Comparison of ENCODE assay signal across 21 cellular contexts in genomic region chr15:70132148-70132547, GRCh38. TPM values are rescaled to one million over a fixed set of nuclear protein-coding genes. Genes with fewer than 3 reads are reported as not detected.
DNase-seq lines count a peak whose midpoint lies in the region; ATAC-seq and TF ChIP-seq lines count a peak whose summit lies in the region.
"Had no signal": no experiment of that assay in that cellular context is flagged by ENCODE, and none has a peak within 500 bp of the region (broad histone marks: within the 10 kb centered on the region; RNA-seq: fewer than 3 reads in every experiment).

No MANE protein-coding gene starts in this region.

- no peak overlapping the region for H3K4me3 ChIP-seq in left ventricle myocardium inferior
- H3K4me3 ChIP-seq in fibroblast of villous mesenchyme (ENCODE audit: low read depth, low read length) = no peak overlapping the region
- no peak overlapping the region for H3K4me3 ChIP-seq in neural progenitor cell
- H3K4me3 ChIP-seq: A549, thyroid gland had no signal

- H3K4me3 Mint-ChIP-seq in neural progenitor cell = no peak overlapping the region
- H3K4me3 Mint-ChIP-seq in activated naive CD8-positive, alpha-beta T cell treated with anti-CD3 and anti-CD28 coated beads, Interleukin-2, amount 50 U/mL, for 24 hours = no peak overlapping the region
- H3K4me3 Mint-ChIP-seq: activated CD4-positive, alpha-beta T cell treated with anti-CD3 and anti-CD28 coated beads, Interleukin-2, amount 10 ng/mL, durations not matched to agents 7 days and 5 days; naive thymus-derived CD4-positive, alpha-beta T cell; stimulated activated memory B cell treated with anti-CD40 and anti-IgM and Interleukin-4, amounts not matched to agents 10 μg/mL and 1 μg/mL and 100 μg/mL, for 72 hours had no signal

- H3K4me1 ChIP-seq in left ventricle myocardium inferior = peaks cover 25% of the 10 kb centered on the region
- no peaks in the 10 kb centered on the region for H3K4me1 ChIP-seq in neural progenitor cell

- H3F3A ChIP-seq in neural progenitor cell (ENCODE audit: low read depth) = no peaks in the 10 kb centered on the region

- no peak overlapping the region for H3K27ac ChIP-seq in left ventricle myocardium inferior (replicated peaks)
- no peak overlapping the region for H3K27ac ChIP-seq in neural progenitor cell
- H3K27ac ChIP-seq: A549, C4-2B, thyroid gland had no signal

- H3K27ac Mint-ChIP-seq in neural progenitor cell = peak overlapping the region; percentile 36
- H3K27ac Mint-ChIP-seq in activated naive CD8-positive, alpha-beta T cell treated with anti-CD3 and anti-CD28 coated beads, Interleukin-2, amount 50 U/mL, for 24 hours = no peak overlapping the region
- H3K27ac Mint-ChIP-seq: activated CD4-positive, alpha-beta T cell treated with anti-CD3 and anti-CD28 coated beads, Interleukin-2, amount 10 ng/mL, durations not matched to agents 7 days and 5 days; naive thymus-derived CD4-positive, alpha-beta T cell; stimulated activated memory B cell treated with anti-CD40 and anti-IgM and Interleukin-4, amounts not matched to agents 10 μg/mL and 1 μg/mL and 100 μg/mL, for 72 hours had no signal

- peaks cover 13% of the 10 kb centered on the region for H3K4me1 Mint-ChIP-seq in neural progenitor cell
- H3K4me1 Mint-ChIP-seq in activated naive CD8-positive, alpha-beta T cell treated with anti-CD3 and anti-CD28 coated beads, Interleukin-2, amount 50 U/mL, for 24 hours = peaks cover 9% of the 10 kb centered on the region
- H3K4me1 Mint-ChIP-seq: activated CD4-positive, alpha-beta T cell treated with anti-CD3 and anti-CD28 coated beads, Interleukin-2, amount 10 ng/mL, durations not matched to agents 7 days and 5 days; naive thymus-derived CD4-positive, alpha-beta T cell; stimulated activated memory B cell treated with anti-CD40 and anti-IgM and Interleukin-4, amounts not matched to agents 10 μg/mL and 1 μg/mL and 100 μg/mL, for 72 hours had no signal

- H2AFZ ChIP-seq in neural progenitor cell (replicated peaks) = no peak overlapping the region

- no peaks in the 10 kb centered on the region for H3K36me3 Mint-ChIP-seq in neural progenitor cell
- H3K36me3 Mint-ChIP-seq in activated naive CD8-positive, alpha-beta T cell treated with anti-CD3 and anti-CD28 coated beads, Interleukin-2, amount 50 U/mL, for 24 hours (ENCODE audit: low read depth) = no peaks in the 10 kb centered on the region
- H3K36me3 Mint-ChIP-seq: naive thymus-derived CD4-positive, alpha-beta T cell; stimulated activated memory B cell treated with anti-CD40 and anti-IgM and Interleukin-4, amounts not matched to agents 10 μg/mL and 1 μg/mL and 100 μg/mL, for 72 hours had no signal

- no peak overlapping the region for H3K4me2 ChIP-seq in neural progenitor cell
- H3K4me2 ChIP-seq: A549 had no signal

- H3K27me3 ChIP-seq in left ventricle myocardium inferior (ENCODE audit: low read depth) (peaks cover 39% of the 10 kb centered on the region), neural progenitor cell (no peaks in the 10 kb centered on the region)
- H3K27me3 ChIP-seq: thyroid gland had no signal

- no peaks in the 10 kb centered on the region for H3K9me3 Mint-ChIP-seq in neural progenitor cell
- H3K9me3 Mint-ChIP-seq in activated naive CD8-positive, alpha-beta T cell treated with anti-CD3 and anti-CD28 coated beads, Interleukin-2, amount 50 U/mL, for 24 hours = no peaks in the 10 kb centered on the region
- H3K9me3 Mint-ChIP-seq: activated CD4-positive, alpha-beta T cell treated with anti-CD3 and anti-CD28 coated beads, Interleukin-2, amount 10 ng/mL, durations not matched to agents 7 days and 5 days; naive thymus-derived CD4-positive, alpha-beta T cell; stimulated activated memory B cell treated with anti-CD40 and anti-IgM and Interleukin-4, amounts not matched to agents 10 μg/mL and 1 μg/mL and 100 μg/mL, for 72 hours had no signal

- H3K79me2 ChIP-seq in neural progenitor cell (ENCODE audit: low read depth) = no peaks in the 10 kb centered on the region

- H4K20me1 ChIP-seq in neural progenitor cell (ENCODE audit: low read depth) = no peaks in the 10 kb centered on the region

- no peak overlapping the region for H3K9ac ChIP-seq in neural progenitor cell

- peak; percentile 93 for ATAC-seq in Right ventricle myocardium superior (ENCODE audit: poor library complexity)
- no peak for ATAC-seq in activated naive CD8-positive, alpha-beta T cell treated with anti-CD3 and anti-CD28 coated beads, Interleukin-2, amount 50 U/mL, for 24 hours
- no peak for ATAC-seq in GM18520 (IDR thresholded peaks at IDR 0.05; ENCODE audit: unreplicated experiment)
- ATAC-seq: A549; naive thymus-derived CD4-positive, alpha-beta T cell; stimulated activated memory B cell treated with anti-CD40 and anti-IgM and Interleukin-4, amounts not matched to agents 10 μg/mL and 1 μg/mL and 100 μg/mL, for 72 hours had no signal

- intact Hi-C loops in Right ventricle myocardium superior (cut with DNase I) (no loop called here), left ventricle myocardium inferior (cut with micrococcal nuclease) (no loop called here)

- no peak for DNase-seq in Right ventricle myocardium superior
- DNase-seq in left ventricle myocardium inferior = no peak
- peak; percentile 30 for DNase-seq in fibroblast of villous mesenchyme (ENCODE audit: low read depth)
- no peak for DNase-seq in neural progenitor cell (ENCODE audit: low spot score)
- DNase-seq in activated naive CD8-positive, alpha-beta T cell treated with anti-CD3 and anti-CD28 coated beads, Interleukin-2, amount 50 U/mL, for 24 hours = no peak
- no peak for DNase-seq in NCI-H2081 treated with DMSO at 0.1 percent for 48 hours (lab: John Stamatoyannopoulos, UW)
- no peak for DNase-seq in D341Med (ENCODE audit: low spot score)
- DNase-seq: activated CD4-positive, alpha-beta T cell treated with anti-CD3 and anti-CD28 coated beads, Interleukin-2, amount 10 ng/mL, durations not matched to agents 7 days and 5 days; activated CD8-positive, alpha-beta memory T cell treated with anti-CD3 and anti-CD28 coated beads, Interleukin-2, amount 50 U/mL, for 4 hours; activated gamma-delta T cell; amniotic stem cell; foreskin melanocyte; mammary epithelial cell; naive thymus-derived CD4-positive, alpha-beta T cell; NK-92 treated with Interleukin-12 subunit alpha and Interleukin-12 subunit beta, amount 100 ng/mL, for 24 hours; stimulated activated CD4-positive, alpha-beta T cell treated with anti-CD3 and anti-CD28 coated beads, Interleukin-15, amount 100 ng/mL, for 24 hours; thyroid gland had no signal

- peaks cover 9% of the 10 kb centered on the region for H3K27me3 Mint-ChIP-seq in neural progenitor cell (ENCODE audit: insufficient read depth, low read depth)
- peaks cover 12% of the 10 kb centered on the region for H3K27me3 Mint-ChIP-seq in activated naive CD8-positive, alpha-beta T cell treated with anti-CD3 and anti-CD28 coated beads, Interleukin-2, amount 50 U/mL, for 24 hours
- H3K27me3 Mint-ChIP-seq: stimulated activated memory B cell treated with anti-CD40 and anti-IgM and Interleukin-4, amounts not matched to agents 10 μg/mL and 1 μg/mL and 100 μg/mL, for 72 hours had no signal

- no peaks in the 10 kb centered on the region for H3K36me3 ChIP-seq in left ventricle myocardium inferior
- H3K36me3 ChIP-seq in neural progenitor cell = no peaks in the 10 kb centered on the region
- H3K36me3 ChIP-seq: thyroid gland had no signal

- TF ChIP-seq CTCF in left ventricle myocardium inferior (IDR thresholded peaks at IDR 0.05; ENCODE audit: borderline replicate concordance) (no peak), fibroblast of villous mesenchyme (IDR thresholded peaks at IDR 0.05; ENCODE audit: insufficient read depth, low read depth, low read length) (no peak), neural progenitor cell (IDR thresholded peaks at IDR 0.05) (no peak)

- H3K9me3 ChIP-seq in left ventricle myocardium inferior (replicated peaks) (no peaks in the 10 kb centered on the region), neural progenitor cell (ENCODE audit: low read depth) (no peaks in the 10 kb centered on the region)
- H3K9me3 ChIP-seq: thyroid gland had no signal

RNA-seq across cellular contexts. Expression of gene TLE3, which starts 34.4 kb away (rescaled TPM):
- total RNA-seq in Right ventricle myocardium superior (13.4 TPM), left ventricle myocardium inferior (17.8 TPM), fibroblast of villous mesenchyme (13.0 and 27.7 TPM in 2 replicates), neural progenitor cell (ENCODE audit: low replicate concordance) (22.1 and 78.5 TPM in 2 replicates)
